Comparison of ENCODE assay signal across 9 cellular contexts in genomic region chr3:192710366-192710765, GRCh38. TPM values are rescaled to one million over a fixed set of nuclear protein-coding genes. Genes with fewer than 3 reads are reported as not detected.
"Had no signal": no experiment of that assay in that cellular context is flagged by ENCODE, and none has a peak within 500 bp of the region (broad histone marks: within the 10 kb centered on the region; RNA-seq: fewer than 3 reads in every experiment).

No MANE protein-coding gene starts in this region.

- ATAC-seq: GM12878 had no signal

- FAIRE-seq: G401.6, GM12878, GM12891, GM12892, GM18507, GM19239 had no signal

- DNase-seq: GDM1, GF-D8 had no signal

- H3K4me3 ChIP-seq: GM12878 had no signal

RNA-seq across cellular contexts. Expression of gene FGF12, which starts 17.0 kb away (rescaled TPM):
- total RNA-seq: G401 had no signal
